ENCODE assay signal across 9 cellular contexts in genomic region chr15:63870403-63871209, GRCh38. TPM values are rescaled to one million over a fixed set of nuclear protein-coding genes. Genes with fewer than 3 reads are reported as not detected.
DNase-seq lines count a peak whose midpoint lies in the region; ATAC-seq and TF ChIP-seq lines count a peak whose summit lies in the region.
"Had no signal": no experiment of that assay in that cellular context is flagged by ENCODE, and none has a peak within 500 bp of the region (broad histone marks: within the 10 kb centered on the region; RNA-seq: fewer than 3 reads in every experiment).

No MANE protein-coding gene starts in this region.

- H3K27ac ChIP-seq in adrenal gland: no peak overlapping the region
- H3K27ac ChIP-seq in upper lobe of left lung: no peak overlapping the region

- TF ChIP-seq EP300 in upper lobe of left lung (IDR thresholded peaks at IDR 0.05): no peak

- peak overlapping the region; percentile 16 for H3K4me3 Mint-ChIP-seq in activated naive CD4-positive, alpha-beta T cell treated with anti-CD3 and anti-CD28 coated beads, Interleukin-2, amount 50 U/mL, for 24 hours
- no peak overlapping the region for H3K4me3 Mint-ChIP-seq in T-helper 2 cell treated with Interferon-gamma antibody and Interleukin-4, amounts not matched to agents 5 μg/mL and 100 μg/mL, for 36 hours
- H3K4me3 Mint-ChIP-seq: CD4-positive, alpha-beta T cell had no signal

- H3K9me3 ChIP-seq in adrenal gland (replicated peaks in 1 of 3) (no peaks in the 10 kb centered on the region), upper lobe of left lung (no peaks in the 10 kb centered on the region)

- H3K4me1 Mint-ChIP-seq in activated naive CD4-positive, alpha-beta T cell treated with anti-CD3 and anti-CD28 coated beads, Interleukin-2, amount 50 U/mL, for 24 hours: peaks cover 26% of the 10 kb centered on the region
- peaks cover 7% of the 10 kb centered on the region for H3K4me1 Mint-ChIP-seq in T-helper 2 cell treated with Interferon-gamma antibody and Interleukin-4, amounts not matched to agents 5 μg/mL and 100 μg/mL, for 36 hours (ENCODE audit: low read depth)

- no peaks in the 10 kb centered on the region for H3K4me1 ChIP-seq in adrenal gland (replicated peaks in 1 of 2)
- no peaks in the 10 kb centered on the region for H3K4me1 ChIP-seq in upper lobe of left lung

- no peak for TF ChIP-seq CTCF in adrenal gland (IDR thresholded peaks at IDR 0.05)
- no peak for TF ChIP-seq CTCF in upper lobe of left lung (IDR thresholded peaks at IDR 0.05)

- no peaks in the 10 kb centered on the region for H3K9me3 Mint-ChIP-seq in activated naive CD4-positive, alpha-beta T cell treated with anti-CD3 and anti-CD28 coated beads, Interleukin-2, amount 50 U/mL, for 24 hours
- H3K9me3 Mint-ChIP-seq in T-helper 2 cell treated with Interferon-gamma antibody and Interleukin-4, amounts not matched to agents 5 μg/mL and 100 μg/mL, for 36 hours: peaks cover 3% of the 10 kb centered on the region
- H3K9me3 Mint-ChIP-seq: CD4-positive, alpha-beta T cell had no signal

- H3K4me3 ChIP-seq in adrenal gland: no peak overlapping the region
- H3K4me3 ChIP-seq in upper lobe of left lung: no peak overlapping the region

- TF ChIP-seq POLR2A in adrenal gland (IDR thresholded peaks at IDR 0.05) (no peak), upper lobe of left lung (IDR thresholded peaks at IDR 0.05) (no peak)

- 54 to 67% (median 64%) methylated on average over 5 to 6 of the region's 6 CpGs for WGBS in adrenal gland, 4 donors
- 68 to 73% methylated on average over 5 to 6 of the region's 6 CpGs for WGBS in upper lobe of left lung, 2 donors

- intact Hi-C loops in adrenal gland (cut with DNase I): no loop called here

- H3K36me3 Mint-ChIP-seq in activated naive CD4-positive, alpha-beta T cell treated with anti-CD3 and anti-CD28 coated beads, Interleukin-2, amount 50 U/mL, for 24 hours: peaks cover 2% of the 10 kb centered on the region
- H3K36me3 Mint-ChIP-seq in T-helper 2 cell treated with Interferon-gamma antibody and Interleukin-4, amounts not matched to agents 5 μg/mL and 100 μg/mL, for 36 hours (ENCODE audit: low read depth): no peaks in the 10 kb centered on the region

- H3K27me3 ChIP-seq in adrenal gland: no peaks in the 10 kb centered on the region
- H3K27me3 ChIP-seq in upper lobe of left lung: no peaks in the 10 kb centered on the region

- peak overlapping the region; percentile 89 for H3K27ac Mint-ChIP-seq in activated naive CD4-positive, alpha-beta T cell treated with anti-CD3 and anti-CD28 coated beads, Interleukin-2, amount 50 U/mL, for 24 hours
- no peak overlapping the region for H3K27ac Mint-ChIP-seq in T-helper 2 cell treated with Interferon-gamma antibody and Interleukin-4, amounts not matched to agents 5 μg/mL and 100 μg/mL, for 36 hours

- DNase-seq in activated naive CD4-positive, alpha-beta T cell (lab: John Stamatoyannopoulos, UW): no peak
- DNase-seq in adrenal gland (peak; percentile 49 to 66 (median 58)), iris pigment epithelial cell (ENCODE audit: low read depth) (peak; percentile 87), upper lobe of left lung (no peak)
- no peak for DNase-seq in T-helper 2 cell treated with Interferon-gamma antibody and Interleukin-4, amounts not matched to agents 5 μg/mL and 100 μg/mL, for 36 hours (ENCODE audit: low spot score)
- DNase-seq: CD4-positive, alpha-beta T cell had no signal

- ATAC-seq in upper lobe of left lung (ENCODE audit: low FRiP score in 2 of 2) (peak; percentile 21 to 66), GM18519 (IDR thresholded peaks at IDR 0.05; ENCODE audit: low FRiP score, unreplicated experiment) (no peak), GM19328 (IDR thresholded peaks at IDR 0.05; ENCODE audit: unreplicated experiment) (no peak)

- H3K36me3 ChIP-seq in adrenal gland (replicated peaks in 1 of 2) (no peaks in the 10 kb centered on the region), upper lobe of left lung (no peaks in the 10 kb centered on the region)

- H3K27me3 Mint-ChIP-seq in activated naive CD4-positive, alpha-beta T cell treated with anti-CD3 and anti-CD28 coated beads, Interleukin-2, amount 50 U/mL, for 24 hours: no peaks in the 10 kb centered on the region
- no peaks in the 10 kb centered on the region for H3K27me3 Mint-ChIP-seq in T-helper 2 cell treated with Interferon-gamma antibody and Interleukin-4, amounts not matched to agents 5 μg/mL and 100 μg/mL, for 36 hours (ENCODE audit: low read depth)
- H3K27me3 Mint-ChIP-seq: CD4-positive, alpha-beta T cell had no signal

RNA-seq across cellular contexts. Expression of gene HERC1, which starts 36.9 kb away (rescaled TPM):
- total RNA-seq in adrenal gland (100 to 1,000 TPM in 3 of 8 donors, 10 to 100 TPM in 5; 59.6 to 143 (median 88.8) TPM), upper lobe of left lung (100 to 1,000 TPM in 3 of 6 donors, 10 to 100 TPM in 3; 83.5 to 193 (median 98.5) TPM)
- 10 to 100 TPM; 20.8 to 38.2 (median 31.2) TPM for polyA plus RNA-seq in adrenal gland

Comparison
In these comparisons a context has a peak if more than half of its experiments do, and no peak if none do; other contexts are left out.
1. DNase-seq: peak in adrenal gland (7 of 7) and iris pigment epithelial cell (single experiment); none in activated naive CD4-positive, alpha-beta T cell (0 of 4), upper lobe of left lung (0 of 2) and T-helper 2 cell treated with Interferon-gamma antibody and Interleukin-4, amounts not matched to agents 5 μg/mL and 100 μg/mL, for 36 hours (single experiment).
2. ATAC-seq: peak in upper lobe of left lung (2 of 2); none in GM18519 (single experiment) and GM19328 (single experiment).